7 cellular contexts compared by ENCODE assay signal in genomic region chr18:68713791-68714190, GRCh38. TPM values are rescaled to one million over a fixed set of nuclear protein-coding genes. Genes with fewer than 3 reads are reported as not detected.
DNase-seq lines count a peak whose midpoint lies in the region; ATAC-seq and TF ChIP-seq lines count a peak whose summit lies in the region.

No MANE protein-coding gene starts in this region.

- H3K4me1 ChIP-seq in HAP-1: peaks cover 4% of the 10 kb centered on the region
- peaks cover 4% of the 10 kb centered on the region for H3K4me1 ChIP-seq in hepatocyte (ENCODE audit: insufficient read depth)
- peaks cover 18 to 67% (median 37%) of the 10 kb centered on the region in 6 donors for H3K4me1 ChIP-seq in spleen

- DNase-seq in HAP-1 (ENCODE audit: low spot score in 2 of 2) (no peak), WERI-Rb-1 (no peak), hepatocyte (ENCODE audit: low spot score) (no peak), spleen (no peak), GM10266 (ENCODE audit: extremely low spot score) (no peak), epidermal melanocyte (ENCODE audit: insufficient read length, low spot score) (no peak)

- H3K4me2 ChIP-seq in hepatocyte: peak overlapping the region; percentile 90

- H3K4me3 ChIP-seq in HAP-1 (peak overlapping the region; percentile 83), WERI-Rb-1 (ENCODE audit: low read depth, low read length) (peak overlapping the region; percentile 81), hepatocyte (peak overlapping the region; percentile 79), spleen (peak overlapping the region; percentile 80 to 97 (median 96))

- no peak for ATAC-seq in GM19328 (IDR thresholded peaks at IDR 0.05; ENCODE audit: unreplicated experiment)

- no peak for TF ChIP-seq POLR2A in spleen (IDR thresholded peaks at IDR 0.05)

- peaks cover 3% of the 10 kb centered on the region for H4K20me1 ChIP-seq in hepatocyte (ENCODE audit: insufficient read depth, poor library complexity, severe bottlenecking)

- H3K36me3 ChIP-seq in HAP-1 (replicated peaks) (peaks cover 35% of the 10 kb centered on the region), WERI-Rb-1 (peaks cover 4% of the 10 kb centered on the region; the same call in 1 of the 2 replicates), hepatocyte (replicated peaks; ENCODE audit: insufficient read depth, low read depth) (peaks cover 5% of the 10 kb centered on the region), spleen (peaks cover 0 to 45% (median 29%) of the 10 kb centered on the region in 6 donors)

- WGBS in hepatocyte (ENCODE audit: low lambda C conversion rate, missing lambda C conversion rate): 44% methylated on average over 6 of the region's 6 CpGs
- 26 to 40% (median 31%) methylated on average over 6 of the region's 6 CpGs for WGBS in spleen, 5 donors

- H3K9me3 ChIP-seq in HAP-1 (no peaks in the 10 kb centered on the region), WERI-Rb-1 (ENCODE audit: severe bottlenecking) (no peaks in the 10 kb centered on the region), hepatocyte (ENCODE audit: low read depth) (no peaks in the 10 kb centered on the region), spleen (no peaks in the 10 kb centered on the region)

- no peaks in the 10 kb centered on the region for H3K9me2 ChIP-seq in hepatocyte (replicated peaks; ENCODE audit: insufficient read depth)

- in situ Hi-C loops in HAP-1 (cut with MboI; ENCODE audit: low sequenced_read_pairs): no loop called here

- intact Hi-C loops in spleen (cut with DNase I; ENCODE audit: low total_unique reads): loop anchor here (10.0 kb wide), 1 partner anchor 1491 kb away; the partner anchor contains the start of gene RTTN

- peaks cover 39% of the 10 kb centered on the region for H3K79me2 ChIP-seq in hepatocyte

- H2AFZ ChIP-seq in hepatocyte: peak overlapping the region; percentile 98

- H3K27ac ChIP-seq in WERI-Rb-1 (no peak overlapping the region), hepatocyte (no peak overlapping the region), spleen (peak overlapping the region in 4 of 8 donors; percentile 87 to 93 (median 92))

- H3K27me3 ChIP-seq in HAP-1 (ENCODE audit: low read depth): no peaks in the 10 kb centered on the region
- no peaks in the 10 kb centered on the region for H3K27me3 ChIP-seq in WERI-Rb-1 (ENCODE audit: insufficient read depth, low read depth, severe bottlenecking)
- H3K27me3 ChIP-seq in hepatocyte: no peaks in the 10 kb centered on the region
- no peaks in the 10 kb centered on the region for H3K27me3 ChIP-seq in spleen (replicated peaks in 1 of 7)

- no peak for TF ChIP-seq CTCF in WERI-Rb-1 (IDR thresholded peaks at IDR 0.05; ENCODE audit: low read depth, low read length)
- TF ChIP-seq CTCF in hepatocyte (IDR thresholded peaks at IDR 0.05; ENCODE audit: poor library complexity): no peak
- TF ChIP-seq CTCF in spleen (IDR thresholded peaks at IDR 0.05 in 8 of 11, conservative IDR thresholded peaks at IDR 0.05 in 3 of 11): no peak
- no peak for TF ChIP-seq CTCF in GM10266 (IDR thresholded peaks at IDR 0.05; ENCODE audit: control insufficient read depth, insufficient read depth, low read depth, missing control alignments)

RNA-seq across cellular contexts. Expression of gene TMX3, which starts 1.1 kb away (rescaled TPM):
- total RNA-seq in hepatocyte: 40.2 and 43.3 TPM in 2 replicates
- 11.7 and 15.1 TPM in 2 replicates for polyA plus RNA-seq in hepatocyte
- total RNA-seq in spleen: 10 to 100 TPM; 47.7 to 75.5 (median 66.2) TPM
- 10 to 100 TPM; 22.7 to 28.3 (median 22.7) TPM for polyA plus RNA-seq in spleen
